Comparison of ENCODE assay signal across 22 cellular contexts in the genomic region with DNA sequence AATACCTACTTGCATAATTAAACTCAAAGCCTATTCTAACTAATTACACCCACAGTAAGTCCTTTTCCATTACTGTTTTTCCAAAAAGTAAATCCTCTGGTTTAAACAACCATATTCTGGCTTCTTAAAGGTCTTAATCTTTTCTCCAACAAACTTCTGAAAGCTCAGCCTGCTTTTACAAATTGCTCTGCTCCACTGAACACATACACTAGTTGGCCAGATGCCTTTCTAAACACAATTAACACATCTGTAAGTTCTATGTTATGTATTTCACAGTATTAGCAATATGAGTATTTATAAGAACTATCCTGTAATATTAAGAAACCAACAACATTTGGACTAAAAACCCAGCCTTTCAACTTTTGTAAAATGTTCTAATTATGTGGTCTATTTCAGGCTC. TPM values are rescaled to one million over a fixed set of nuclear protein-coding genes. Genes with fewer than 3 reads are reported as not detected.
DNase-seq lines count a peak whose midpoint lies in the region; ATAC-seq and TF ChIP-seq lines count a peak whose summit lies in the region.
"Had no signal": no experiment of that assay in that cellular context is flagged by ENCODE, and none has a peak within 500 bp of the region (broad histone marks: within the 10 kb centered on the region; RNA-seq: fewer than 3 reads in every experiment).

No MANE protein-coding gene starts in this region.

- H3K4me1 ChIP-seq in left ventricle myocardium inferior (peaks cover 41% of the 10 kb centered on the region), urinary bladder (ENCODE audit: insufficient read depth) (no peaks in the 10 kb centered on the region), tibial artery (peaks cover 0 to 12% (median 8%) of the 10 kb centered on the region in 4 donors)
- H3K4me1 ChIP-seq: A549, uterus had no signal

- H3K4me1 Mint-ChIP-seq in endothelial cell (ENCODE audit: unreplicated experiment) (peaks cover 34% of the 10 kb centered on the region), nephron (peaks cover 12% of the 10 kb centered on the region)

- no peak overlapping the region for H3K27ac Mint-ChIP-seq in endothelial cell (ENCODE audit: unreplicated experiment)
- H3K27ac Mint-ChIP-seq in nephron: no peak overlapping the region
- H3K27ac Mint-ChIP-seq: activated naive CD8-positive, alpha-beta T cell treated with anti-CD3 and anti-CD28 coated beads for 36 hours; CD4-positive, alpha-beta memory T cell; dendritic cell treated with granulocyte-macrophage colony-stimulating factor and Interleukin-4, amounts not matched to agents 40 ng/mL and 50 ng/mL, for 4 days; T-helper 1 cell treated with Interleukin-12 subunit alpha and Interleukin-12 subunit beta and Interleukin-4 antibody, amounts not matched to agents 30 μg/mL and 1 μg/mL, for 36 hours had no signal

- H3K27me3 ChIP-seq in left ventricle myocardium inferior (ENCODE audit: low read depth): peaks cover 56% of the 10 kb centered on the region
- peaks cover 0 to 6% of the 10 kb centered on the region in 2 donors for H3K27me3 ChIP-seq in tibial artery
- H3K27me3 ChIP-seq: uterus had no signal

- H3K9me3 Mint-ChIP-seq in endothelial cell (ENCODE audit: unreplicated experiment): no peaks in the 10 kb centered on the region
- no peaks in the 10 kb centered on the region for H3K9me3 Mint-ChIP-seq in nephron
- H3K9me3 Mint-ChIP-seq: activated naive CD8-positive, alpha-beta T cell treated with anti-CD3 and anti-CD28 coated beads for 36 hours; dendritic cell treated with granulocyte-macrophage colony-stimulating factor and Interleukin-4, amounts not matched to agents 40 ng/mL and 50 ng/mL, for 4 days; T-helper 1 cell treated with Interleukin-12 subunit alpha and Interleukin-12 subunit beta and Interleukin-4 antibody, amounts not matched to agents 30 μg/mL and 1 μg/mL, for 36 hours had no signal

- H3K9me3 ChIP-seq in left ventricle myocardium inferior (replicated peaks) (no peaks in the 10 kb centered on the region), tibial artery (no peaks in the 10 kb centered on the region)
- H3K9me3 ChIP-seq: A549, SK-N-SH, uterus had no signal

- peak overlapping the region; percentile 90 for H3K27ac ChIP-seq in left ventricle myocardium inferior (replicated peaks)
- no peak overlapping the region for H3K27ac ChIP-seq in urinary bladder (ENCODE audit: low read depth)
- no peak overlapping the region for H3K27ac ChIP-seq in tibial artery
- H3K27ac ChIP-seq: A549 had no signal

- TF ChIP-seq CTCF in left ventricle myocardium inferior (IDR thresholded peaks at IDR 0.05; ENCODE audit: borderline replicate concordance) (no peak), endothelial cell (IDR thresholded peaks at IDR 0.05; ENCODE audit: unreplicated experiment) (no peak), nephron (IDR thresholded peaks at IDR 0.05; ENCODE audit: unreplicated experiment in 3 of 3) (no peak), tibial artery (IDR thresholded peaks at IDR 0.05) (no peak)

- H3K36me3 ChIP-seq in left ventricle myocardium inferior (peaks cover 4% of the 10 kb centered on the region), urinary bladder (ENCODE audit: insufficient read depth) (no peaks in the 10 kb centered on the region), tibial artery (no peaks in the 10 kb centered on the region)
- H3K36me3 ChIP-seq: uterus had no signal

- H3K4me3 Mint-ChIP-seq in endothelial cell (ENCODE audit: unreplicated experiment) (peak overlapping the region; percentile 1), nephron (peak overlapping the region in 2 of 3 experiments; percentile 24 to 27)
- H3K4me3 Mint-ChIP-seq: activated naive CD8-positive, alpha-beta T cell treated with anti-CD3 and anti-CD28 coated beads for 36 hours; CD4-positive, alpha-beta memory T cell; dendritic cell treated with granulocyte-macrophage colony-stimulating factor and Interleukin-4, amounts not matched to agents 40 ng/mL and 50 ng/mL, for 4 days; T-helper 1 cell treated with Interleukin-12 subunit alpha and Interleukin-12 subunit beta and Interleukin-4 antibody, amounts not matched to agents 30 μg/mL and 1 μg/mL, for 36 hours had no signal

- intact Hi-C loops in left ventricle myocardium inferior (cut with micrococcal nuclease): no loop called here
- intact Hi-C loops in Right ventricle myocardium superior (cut with DNase I): no loop called here
- intact Hi-C loops in tibial artery (cut with DNase I; ENCODE audit: low total_unique reads): no loop called here

- ATAC-seq in Right ventricle myocardium superior (ENCODE audit: poor library complexity) (no peak), HG02610 (IDR thresholded peaks at IDR 0.05; ENCODE audit: unreplicated experiment) (no peak)
- ATAC-seq: A549, GM12878 had no signal

- H3K4me3 ChIP-seq in left ventricle myocardium inferior (peak overlapping the region; percentile 73), urinary bladder (ENCODE audit: low read depth, low read length) (peak overlapping the region; percentile 14), tibial artery (peak overlapping the region in 1 of 2 donors; percentile 15)
- H3K4me3 ChIP-seq: A549, GM12878, uterus had no signal

- DNase-seq in left ventricle myocardium inferior (no peak), Right ventricle myocardium superior (no peak), endothelial cell (ENCODE audit: low spot score) (no peak), NCI-H1092 treated with DMSO at 0.1 percent for 48 hours (lab: John Stamatoyannopoulos, UW) (no peak), tibial artery (no peak)
- DNase-seq: activated CD4-positive, CD25-positive, alpha-beta regulatory T cell treated with anti-CD3 and anti-CD28 coated beads, Interleukin-2, amount 50 U/mL, for 72 hours; activated effector memory CD4-positive, alpha-beta T cell treated with anti-CD3 and anti-CD28 coated beads, Interleukin-2, amount 50 U/mL, for 16 hours; activated naive CD8-positive, alpha-beta T cell treated with anti-CD3 and anti-CD28 coated beads for 36 hours; aorta; caudate nucleus; CD4-positive, alpha-beta memory T cell; nucleus accumbens; SK-N-SH; stimulated activated CD4-positive, alpha-beta T cell treated with anti-CD3 and anti-CD28 coated beads, Interleukin-4, amount 100 ng/mL, for 1 hour; uterus had no signal

- peaks cover 47% of the 10 kb centered on the region for H3K36me3 Mint-ChIP-seq in endothelial cell (ENCODE audit: low read depth, unreplicated experiment)
- H3K36me3 Mint-ChIP-seq in nephron (ENCODE audit: low read depth): no peaks in the 10 kb centered on the region
- H3K36me3 Mint-ChIP-seq: activated naive CD8-positive, alpha-beta T cell treated with anti-CD3 and anti-CD28 coated beads for 36 hours; CD4-positive, alpha-beta memory T cell had no signal

- no peaks in the 10 kb centered on the region for H3K27me3 Mint-ChIP-seq in endothelial cell (ENCODE audit: unreplicated experiment)
- H3K27me3 Mint-ChIP-seq in nephron (ENCODE audit: low read depth): peaks cover 38% of the 10 kb centered on the region

RNA-seq across cellular contexts. Expression of gene PTPRB, which starts 30.1 kb away (rescaled TPM):
- total RNA-seq in left ventricle myocardium inferior (38.7 TPM), Right ventricle myocardium superior (34.6 TPM), endothelial cell (ENCODE audit: unreplicated experiment) (162 TPM), urinary bladder (42.2 TPM)
- polyA plus RNA-seq in urinary bladder: 15.9 TPM
- total RNA-seq: activated naive CD8-positive, alpha-beta T cell treated with anti-CD3 and anti-CD28 coated beads for 36 hours; CD4-positive, alpha-beta memory T cell had no signal
- polyA plus RNA-seq: CD4-positive, alpha-beta memory T cell had no signal
